29 cellular contexts compared by ENCODE assay signal in genomic region chr2:170031288-170031687, GRCh38.
"Had no signal": no experiment of that assay in that cellular context is flagged by ENCODE, and none has a peak within 500 bp of the region (broad histone marks: within the 10 kb centered on the region; RNA-seq: fewer than 3 reads in every experiment).

No MANE protein-coding gene starts in this region.

- H3K4me2 ChIP-seq: neural progenitor cell had no signal

- H3K9me3 Mint-ChIP-seq: natural killer cell; stimulated activated naive B cell treated with anti-CD40 and anti-IgM and Interleukin-4, amounts not matched to agents 10 μg/mL and 1 μg/mL and 100 μg/mL, for 72 hours; stimulated activated naive CD8-positive, alpha-beta T cell treated with anti-CD3 and anti-CD28 coated beads, Interleukin-15, Interleukin-2, amounts not matched to agents 100 ng/mL and 50 ng/mL, for 24 hours had no signal

- H3K27ac Mint-ChIP-seq: natural killer cell; nephron; neural progenitor cell; progenitor cell of endocrine pancreas; stimulated activated effector memory CD8-positive, alpha-beta T cell treated with anti-CD3 and anti-CD28 coated beads, Interleukin-12 subunit alpha, Interleukin-12 subunit beta, amount 100 ng/mL, for 72 hours; stimulated activated naive B cell treated with anti-CD40 and anti-IgM and Interleukin-4, amounts not matched to agents 10 μg/mL and 1 μg/mL and 100 μg/mL, for 72 hours had no signal

- H3K4me1 Mint-ChIP-seq: nephron; stimulated activated effector memory CD8-positive, alpha-beta T cell treated with anti-CD3 and anti-CD28 coated beads, Interleukin-12 subunit alpha, Interleukin-12 subunit beta, amount 100 ng/mL, for 72 hours; stimulated activated naive B cell treated with anti-CD40 and anti-IgM and Interleukin-4, amounts not matched to agents 10 μg/mL and 1 μg/mL and 100 μg/mL, for 72 hours had no signal

- ATAC-seq: natural killer cell; psoas muscle; right cardiac atrium; right lobe of liver; stimulated activated effector memory CD8-positive, alpha-beta T cell treated with anti-CD3 and anti-CD28 coated beads, Interleukin-12 subunit alpha, Interleukin-12 subunit beta, amount 100 ng/mL, for 72 hours; stimulated activated naive B cell treated with anti-CD40 and anti-IgM and Interleukin-4, amounts not matched to agents 10 μg/mL and 1 μg/mL and 100 μg/mL, for 72 hours had no signal

- DNase-seq: natural killer cell; nucleus accumbens; ovary; posterior cingulate gyrus; right cardiac atrium; right lobe of liver; sigmoid colon; small intestine; stimulated activated CD4-positive, alpha-beta T cell treated with anti-CD3 and anti-CD28 coated beads, Interleukin-15, amount 100 ng/mL, for 24 hours; stimulated activated CD4-positive, alpha-beta T cell treated with anti-CD3 and anti-CD28 coated beads, Interleukin-2, amount 100 ng/mL, for 24 hours; stimulated activated CD4-positive, alpha-beta T cell treated with anti-CD3 and anti-CD28 coated beads, Interleukin-2, amount 100 ng/mL, for 48 hours; stimulated activated CD4-positive, alpha-beta T cell treated with anti-CD3 and anti-CD28 coated beads, Interleukin-4, amount 100 ng/mL, for 24 hours; stimulated activated naive B cell treated with anti-CD40 and anti-IgM and Interleukin-4, amounts not matched to agents 10 μg/mL and 1 μg/mL and 100 μg/mL, for 72 hours; stimulated activated naive CD4-positive, alpha-beta T cell treated with Interleukin-2 at 50 U/mL for 16 hours; stomach; thyroid gland; trophoblast cell; upper lobe of left lung had no signal

- H3K27me3 Mint-ChIP-seq: progenitor cell of endocrine pancreas; stimulated activated naive B cell treated with anti-CD40 and anti-IgM and Interleukin-4, amounts not matched to agents 10 μg/mL and 1 μg/mL and 100 μg/mL, for 72 hours; stimulated activated naive CD8-positive, alpha-beta T cell treated with anti-CD3 and anti-CD28 coated beads, Interleukin-15, Interleukin-2, amounts not matched to agents 100 ng/mL and 50 ng/mL, for 24 hours had no signal

- H3K9ac ChIP-seq: neural progenitor cell, parathyroid adenoma had no signal

- H3K27me3 ChIP-seq: neural progenitor cell, neutrophil, ovary, right lobe of liver, sigmoid colon, stomach, thyroid gland, tibial nerve, upper lobe of left lung, vagina had no signal

- H3K27ac ChIP-seq: neural progenitor cell, neutrophil, ovary, parathyroid adenoma, psoas muscle, sigmoid colon, stomach, thoracic aorta, thyroid gland, tibial nerve, upper lobe of left lung, vagina had no signal

- H3K9me3 ChIP-seq: neutrophil, ovary, psoas muscle, right lobe of liver, sigmoid colon, stomach, thoracic aorta, thyroid gland, upper lobe of left lung, vagina had no signal

- H3K4me3 ChIP-seq: neural progenitor cell, ovary, psoas muscle, right lobe of liver, sigmoid colon, stomach, thoracic aorta, thyroid gland, tibial nerve, upper lobe of left lung, vagina had no signal

- H3K36me3 ChIP-seq: neural progenitor cell, ovary, right lobe of liver had no signal

- H2AFZ ChIP-seq: neural progenitor cell, parathyroid adenoma had no signal

- H3K4me1 ChIP-seq: neural progenitor cell, parathyroid adenoma, psoas muscle, sigmoid colon, stomach, thyroid gland, tibial nerve, upper lobe of left lung, vagina had no signal

- H3K4me3 Mint-ChIP-seq: natural killer cell; nephron; neural progenitor cell; stimulated activated effector memory CD8-positive, alpha-beta T cell treated with anti-CD3 and anti-CD28 coated beads, Interleukin-12 subunit alpha, Interleukin-12 subunit beta, amount 100 ng/mL, for 72 hours; stimulated activated naive B cell treated with anti-CD40 and anti-IgM and Interleukin-4, amounts not matched to agents 10 μg/mL and 1 μg/mL and 100 μg/mL, for 72 hours; stimulated activated naive CD8-positive, alpha-beta T cell treated with anti-CD3 and anti-CD28 coated beads, Interleukin-15, Interleukin-2, amounts not matched to agents 100 ng/mL and 50 ng/mL, for 24 hours had no signal
